In the genomic region with DNA sequence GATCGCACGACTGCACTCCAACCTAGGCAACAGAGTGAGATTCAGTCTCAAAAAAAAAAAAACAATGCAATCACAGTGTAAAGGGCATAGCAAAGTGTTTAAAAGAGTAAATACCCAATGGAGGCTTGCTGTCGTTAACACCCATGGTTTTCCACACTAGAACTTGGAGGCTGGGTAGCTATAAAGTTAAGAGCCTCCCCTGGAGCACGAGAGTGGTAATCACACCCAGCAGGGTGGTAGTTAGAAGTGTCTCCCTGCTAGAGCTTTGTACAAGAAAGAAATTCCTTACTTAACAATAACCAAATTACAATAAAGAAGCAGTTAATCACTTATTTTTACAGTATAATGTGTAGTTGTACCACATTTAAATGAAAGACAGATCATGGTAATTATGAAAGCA, we compare ENCODE assay signal across 17 cellular contexts.
DNase-seq lines count a peak whose midpoint lies in the region; ATAC-seq, FAIRE-seq and TF ChIP-seq lines count a peak whose summit lies in the region.
"Had no signal": no experiment of that assay in that cellular context is flagged by ENCODE, and none has a peak within 500 bp of the region (broad histone marks: within the 10 kb centered on the region; RNA-seq: fewer than 3 reads in every experiment).

No MANE protein-coding gene starts in this region.

- H3K4me2 ChIP-seq in MM.1S (ENCODE audit: low read depth, low read length) (no peak overlapping the region), H1 (ENCODE audit: insufficient read depth in 1 of 2, low read depth in 2 of 2, low read length in 2 of 2) (no peak overlapping the region)
- H3K4me2 ChIP-seq: BLaER1 had no signal

- H3K79me2 ChIP-seq in MM.1S (ENCODE audit: low read length) (no peaks in the 10 kb centered on the region), H1 (ENCODE audit: control insufficient read depth in 1 of 2, insufficient read depth in 2 of 2, low read length in 2 of 2) (no peaks in the 10 kb centered on the region)

- H3K27me3 ChIP-seq in A673 (replicated peaks; ENCODE audit: insufficient read depth, low read depth, low read length, poor library complexity): no peaks in the 10 kb centered on the region
- H3K27me3 ChIP-seq in MM.1S (replicated peaks; ENCODE audit: insufficient read depth, low read length): no peaks in the 10 kb centered on the region
- no peaks in the 10 kb centered on the region for H3K27me3 ChIP-seq in H1 (replicated peaks in 1 of 4; ENCODE audit: control insufficient read depth in 3 of 4, extremely low read depth in 1 of 4, insufficient read depth in 3 of 4, low read length in 3 of 4)
- H3K27me3 ChIP-seq: BLaER1 had no signal

- no peak overlapping the region for H3K14ac ChIP-seq in H1 (ENCODE audit: insufficient read length)

- no peaks in the 10 kb centered on the region for H3K9me2 ChIP-seq in MM.1S (replicated peaks; ENCODE audit: insufficient read depth, low read length)

- no peak for TF ChIP-seq POLR2A in H1 (IDR thresholded peaks at IDR 0.05; ENCODE audit: control extremely low read depth in 1 of 2, low read depth in 2 of 2, low read length in 2 of 2)

- no peak overlapping the region for H2AK5ac ChIP-seq in H1 (ENCODE audit: low read depth, low read length)

- H3K56ac ChIP-seq in H1 (replicated peaks; ENCODE audit: insufficient read length, low read depth, low read length): no peak overlapping the region

- H3K4ac ChIP-seq in H1 (replicated peaks; ENCODE audit: insufficient read length, low read depth, low read length): no peak overlapping the region

- 88% methylated on average over 4 of the region's 4 CpGs; no CpG with 5 or more reads in 1 of the 2 experiments for WGBS in H1 (ENCODE audit: extremely low coverage in 1 of 2, insufficient coverage in 1 of 2, insufficient read length in 1 of 2, insufficient replicate concordance in 2 of 2, low coverage in 1 of 2, low lambda C conversion rate in 2 of 2, missing lambda C conversion rate in 1 of 2), 2 experiments

- H3K27ac ChIP-seq in 22Rv1 (no peak overlapping the region), A673 (ENCODE audit: low read depth, low read length, poor library complexity, severe bottlenecking) (no peak overlapping the region), MM.1S (ENCODE audit: low read length) (no peak overlapping the region), H1 (ENCODE audit: low read depth, low read length) (no peak overlapping the region)
- H3K27ac ChIP-seq: BLaER1, GM23248 had no signal

- no peak overlapping the region for H3K23ac ChIP-seq in H1 (ENCODE audit: insufficient read length)

- CTCF ChIA-PET in A673 (lab: Charles Lee) (no interaction called here), H1 (lab: Charles Lee; ENCODE audit: partially characterized antibody) (interaction anchor here (0.6 to 2.1 kb wide), 10 partner anchors 9 to 447 kb away, joined by 3 to 8 read pairs (median 4); no protein-coding TSS in a partner anchor)

- H3K36me3 ChIP-seq in A673 (ENCODE audit: insufficient read depth, low read length, poor library complexity, severe bottlenecking) (no peaks in the 10 kb centered on the region), MM.1S (replicated peaks; ENCODE audit: insufficient read depth, low read length) (no peaks in the 10 kb centered on the region), H1 (ENCODE audit: control insufficient read depth in 2 of 4, insufficient read depth in 4 of 4, low read length in 3 of 4) (no peaks in the 10 kb centered on the region)

- H4K8ac ChIP-seq in H1 (ENCODE audit: extremely low read depth, insufficient read depth, low read length): no peak overlapping the region

- H3K4me1 ChIP-seq in A673 (ENCODE audit: insufficient read depth, low read length, poor library complexity, severe bottlenecking): no peaks in the 10 kb centered on the region
- no peaks in the 10 kb centered on the region for H3K4me1 ChIP-seq in MM.1S (ENCODE audit: low read length)
- peaks cover 0 to 2% (median 0%) of the 10 kb centered on the region in 4 experiments; a peak in 2 of 7 replicates for H3K4me1 ChIP-seq in H1 (replicated peaks in 1 of 4; ENCODE audit: control insufficient read depth in 3 of 4, insufficient read depth in 4 of 4, low read length in 3 of 4)
- H3K4me1 ChIP-seq: BLaER1 had no signal

- DNase-seq in A673 (ENCODE audit: low spot score) (peak; percentile 2), MM.1S (no peak), H1 (ENCODE audit: low read depth in 1 of 2, low spot score in 2 of 2) (no peak), left cardiac atrium (no peak), T-helper 9 cell (no peak), C1 segment of cervical spinal cord (lab: John Stamatoyannopoulos, UW) (no peak)
- DNase-seq: GM23248, KBM-7, NCI-H1436, NCI-H2029, NCI-H510A, RPMI8226, SIG-M5, SW 1271 had no signal

- no peak for FAIRE-seq in H1 (lab: Jason Lieb, UNC)
- FAIRE-seq: GM18507 had no signal

- TF ChIP-seq CTCF in 22Rv1 (IDR thresholded peaks at IDR 0.05) (peak; percentile 19; the same call in 1 of the 2 replicates), A673 (conservative IDR thresholded peaks at IDR 0.05; ENCODE audit: low read depth, low read length) (no peak), MM.1S (IDR thresholded peaks at IDR 0.05; ENCODE audit: low read length) (peak; percentile 15; the same call in 1 of the 2 replicates), H1 (IDR thresholded peaks at IDR 0.05; ENCODE audit: control extremely low read depth in 1 of 3, insufficient read depth in 1 of 3, low read depth in 1 of 3, low read length in 3 of 3) (peak in 2 of 3 experiments; percentile 12 to 24; a peak in 2 of 4 replicates)

- TF ChIP-seq EP300 in H1 (IDR thresholded peaks at IDR 0.05; ENCODE audit: borderline replicate concordance in 1 of 2, low read depth in 2 of 2, low read length in 2 of 2): no peak

- TF ChIP-seq RAD21 in H1 (IDR thresholded peaks at IDR 0.05 in 1 of 2, conservative IDR thresholded peaks at IDR 0.05 in 1 of 2; ENCODE audit: low read depth in 2 of 2, low read length in 2 of 2): peak; percentile 44 to 53

- H3K79me1 ChIP-seq in H1 (ENCODE audit: low read depth, low read length): no peaks in the 10 kb centered on the region

- no peak overlapping the region for H2AFZ ChIP-seq in MM.1S (ENCODE audit: low read length)
- no peak overlapping the region for H2AFZ ChIP-seq in H1 (ENCODE audit: low read length)
- H2AFZ ChIP-seq: GM23248 had no signal

- H4K91ac ChIP-seq in H1 (replicated peaks; ENCODE audit: insufficient read length, low read length): no peak overlapping the region

- H2BK12ac ChIP-seq in H1 (ENCODE audit: low read depth, low read length): no peak overlapping the region

- H4K20me1 ChIP-seq in MM.1S (ENCODE audit: insufficient read depth, low read length): no peaks in the 10 kb centered on the region
- no peaks in the 10 kb centered on the region for H4K20me1 ChIP-seq in H1 (replicated peaks in 1 of 2; ENCODE audit: control insufficient read depth in 1 of 2, insufficient read depth in 2 of 2, low read length in 2 of 2)
- H4K20me1 ChIP-seq: BLaER1 had no signal

- H2BK120ac ChIP-seq in H1 (replicated peaks; ENCODE audit: low read depth, low read length): no peak overlapping the region

- H2BK20ac ChIP-seq in H1 (ENCODE audit: low read length): no peak overlapping the region

- POLR2A ChIA-PET in A673 (lab: Charles Lee; ENCODE audit: low non-redundant PET): no interaction called here
- POLR2A ChIA-PET in H1 (lab: Charles Lee; ENCODE audit: partially characterized antibody): no interaction called here

- H2BK15ac ChIP-seq in H1 (ENCODE audit: low read length): no peak overlapping the region

- H3K9ac ChIP-seq in MM.1S (ENCODE audit: low read length) (no peak overlapping the region), H1 (replicated peaks in 1 of 4; ENCODE audit: extremely low read depth in 1 of 4, low read depth in 3 of 4, low read length in 3 of 4) (no peak overlapping the region)
- H3K9ac ChIP-seq: BLaER1, GM23248 had no signal

- H2BK5ac ChIP-seq in H1 (ENCODE audit: low read depth, low read length): no peak overlapping the region

- H4K5ac ChIP-seq in H1 (ENCODE audit: insufficient read length, low read depth, low read length): no peak overlapping the region

- H3K9me3 ChIP-seq in A673 (ENCODE audit: low read depth, low read length, poor library complexity, severe bottlenecking) (peaks cover 7% of the 10 kb centered on the region), MM.1S (replicated peaks; ENCODE audit: insufficient read depth, low read length) (no peaks in the 10 kb centered on the region), H1 (ENCODE audit: insufficient read depth in 2 of 2, low read depth in 1 of 2, low read length in 1 of 2) (no peaks in the 10 kb centered on the region)
- H3K9me3 ChIP-seq: BLaER1 had no signal

- H3F3A ChIP-seq in MM.1S (ENCODE audit: insufficient read depth, low read length): no peaks in the 10 kb centered on the region

- BruUV-seq in A673 (replicated peaks; lab: Mats Ljungman, UMichigan): no TSS peak

- no peak overlapping the region for H3K18ac ChIP-seq in H1 (ENCODE audit: extremely low read depth, low read length)

- H3K4me3 ChIP-seq in A673 (ENCODE audit: low read depth, low read length, poor library complexity, severe bottlenecking): no peak overlapping the region
- H3K4me3 ChIP-seq in MM.1S (ENCODE audit: low read length): no peak overlapping the region
- no peak overlapping the region for H3K4me3 ChIP-seq in H1 (ENCODE audit: extremely low read depth in 1 of 4, insufficient read depth in 2 of 4, low read depth in 3 of 4, low read length in 4 of 4)
- H3K4me3 ChIP-seq: BLaER1, GM23248 had no signal

- intact Hi-C loops in A673 (cut with micrococcal nuclease; ENCODE audit: unreplicated experiment) (no loop called here), left cardiac atrium (cut with DNase I) (no loop called here)

- no peak for ATAC-seq in left cardiac atrium

- H3K23me2 ChIP-seq in H1 (ENCODE audit: low read depth, low read length): no peaks in the 10 kb centered on the region

TF ChIP-seq in H1, 55 proteins besides CTCF, POLR2A, EP300 and RAD21:
- TF ChIP-seq TAF7 (optimal IDR thresholded peaks at IDR 0.05; ENCODE audit: borderline replicate concordance, low read depth, low read length): no peak
TF ChIP-seq in H1: peak in this region for 0.
